ENCODE assay signal across 12 cellular contexts in genomic region chr17:38693700-38694329, GRCh38. TPM values are rescaled to one million over a fixed set of nuclear protein-coding genes. Genes with fewer than 3 reads are reported as not detected.
A peak's percentile ranks its signal among the peaks of the same experiment; 100 is the strongest.
DNase-seq lines count a peak whose midpoint lies in the region; ATAC-seq, FAIRE-seq and TF ChIP-seq lines count a peak whose summit lies in the region.
"Had no signal": no experiment of that assay in that cellular context is flagged by ENCODE, and none has a peak within 500 bp of the region (broad histone marks: within the 10 kb centered on the region; RNA-seq: fewer than 3 reads in every experiment).

No MANE protein-coding gene starts in this region.

- H3K9me3 Mint-ChIP-seq in WTC11 = no peaks in the 10 kb centered on the region

- H3K4me1 ChIP-seq in GM23248 (ENCODE audit: insufficient read depth) = peaks cover 9% of the 10 kb centered on the region; the same call in 1 of the 2 replicates
- H3K4me1 ChIP-seq in kidney (ENCODE audit: control insufficient read depth in 1 of 2, insufficient read depth in 1 of 2, low read depth in 1 of 2, low read length in 2 of 2) = peaks cover 4 to 9% of the 10 kb centered on the region in 2 donors
- no peaks in the 10 kb centered on the region for H3K4me1 ChIP-seq in small intestine (ENCODE audit: control insufficient read depth in 2 of 2, insufficient read depth in 1 of 2, low read depth in 1 of 2, low read length in 1 of 2)

- peak overlapping the region; percentile 78 for H2AFZ ChIP-seq in GM23248

- WGBS in GM23248 (ENCODE audit: low coverage in 1 of 2, low lambda C conversion rate in 2 of 2, missing lambda C conversion rate in 2 of 2), 2 experiments = 19 to 24% methylated on average over 12 of the region's 12 CpGs
- WGBS in small intestine, 3 donors = 27 to 49% (median 44%) methylated on average over 12 of the region's 12 CpGs

- no peaks in the 10 kb centered on the region for H3K79me2 ChIP-seq in GM23248 (ENCODE audit: insufficient read depth)

- no peaks in the 10 kb centered on the region for H3K27me3 ChIP-seq in GM23248 (replicated peaks; ENCODE audit: insufficient read depth)
- H3K27me3 ChIP-seq in small intestine (ENCODE audit: control insufficient read depth in 2 of 2, insufficient read depth in 2 of 2, low read length in 2 of 2) = no peaks in the 10 kb centered on the region

- no peaks in the 10 kb centered on the region for H3K36me3 Mint-ChIP-seq in WTC11

- POLR2A ChIA-PET in WTC11 (lab: Charles Lee) = no interaction called here

- H4K20me1 ChIP-seq in GM23248 (ENCODE audit: insufficient read depth) = no peaks in the 10 kb centered on the region

- H3K36me3 ChIP-seq in GM23248 (ENCODE audit: low read depth) (no peaks in the 10 kb centered on the region), kidney (ENCODE audit: control insufficient read depth in 1 of 2, insufficient read depth in 2 of 2, low read length in 2 of 2) (no peaks in the 10 kb centered on the region), small intestine (ENCODE audit: control insufficient read depth in 2 of 2, insufficient read depth in 2 of 2, low read length in 2 of 2) (no peaks in the 10 kb centered on the region)
- H3K36me3 ChIP-seq: neutrophil had no signal

- ATAC-seq in HG03432 (IDR thresholded peaks at IDR 0.05; ENCODE audit: unreplicated experiment) = no peak
- no peak for ATAC-seq in HG02678 (IDR thresholded peaks at IDR 0.05; ENCODE audit: unreplicated experiment)
- no peak for ATAC-seq in WTC11

- H3K4me1 Mint-ChIP-seq in WTC11 = peaks cover 9% of the 10 kb centered on the region

- H3K9ac ChIP-seq in GM23248 (no peak overlapping the region), kidney (ENCODE audit: low read length in 2 of 2) (no peak overlapping the region)

- H3K27me3 Mint-ChIP-seq in WTC11 (ENCODE audit: low read depth) = peaks cover 32% of the 10 kb centered on the region

- peak; percentile 53 for DNase-seq in GM23248
- DNase-seq in cardiac fibroblast (ENCODE audit: low read depth in 2 of 2) = peak; percentile 51 to 97
- DNase-seq in kidney = peak; percentile 96
- DNase-seq in small intestine = peak; percentile 23
- DNase-seq in HuH-7.5 (ENCODE audit: low spot score) = no peak
- DNase-seq in WTC11 (ENCODE audit: low spot score) = no peak
- DNase-seq: activated CD4-positive, alpha-beta T cell treated with anti-CD3 and anti-CD28 coated beads, Interleukin-2, amount 50 U/mL, for 1 hour; DMS79; effector CD4-positive, alpha-beta T cell had no signal

- intact Hi-C loops in kidney (cut with DNase I) = no loop called here

- no peaks in the 10 kb centered on the region for H3K9me3 ChIP-seq in GM23248 (ENCODE audit: low read depth)
- no peaks in the 10 kb centered on the region for H3K9me3 ChIP-seq in kidney (ENCODE audit: control insufficient read depth in 1 of 2, low read length in 2 of 2)
- no peaks in the 10 kb centered on the region for H3K9me3 ChIP-seq in small intestine (ENCODE audit: control insufficient read depth, low read depth)
- H3K9me3 ChIP-seq: neutrophil had no signal

- in situ Hi-C loops in GM23248 (cut with MboI) = no loop called here

- TF ChIP-seq CTCF in cardiac fibroblast (IDR thresholded peaks at IDR 0.05; ENCODE audit: low read depth, low read length) = no peak
- TF ChIP-seq CTCF in kidney (IDR thresholded peaks at IDR 0.05; ENCODE audit: borderline replicate concordance, extremely low read depth, insufficient read depth) = no peak
- TF ChIP-seq CTCF in WTC11 (IDR thresholded peaks at IDR 0.05) = no peak

- H3K27ac ChIP-seq in GM23248 (no peak overlapping the region), kidney (ENCODE audit: low read depth in 2 of 2, low read length in 2 of 2) (peak overlapping the region; percentile 60 to 63), small intestine (ENCODE audit: low read depth in 1 of 2, low read length in 1 of 2) (peak overlapping the region in 1 of 2 donors; percentile 42)
- H3K27ac ChIP-seq: neutrophil had no signal

- no peak overlapping the region for H3K4me3 Mint-ChIP-seq in WTC11

- H3K9me2 ChIP-seq in GM23248 (ENCODE audit: insufficient read depth) = no peaks in the 10 kb centered on the region

- FAIRE-seq in kidney (lab: Jason Lieb, UNC) (no peak), small intestine (lab: Jason Lieb, UNC) (no peak)

- no peak overlapping the region for H3K27ac Mint-ChIP-seq in WTC11

- no peaks in the 10 kb centered on the region for H3F3A ChIP-seq in GM23248 (ENCODE audit: insufficient read depth)

- no peak overlapping the region for H3K4me3 ChIP-seq in GM23248
- no peak overlapping the region for H3K4me3 ChIP-seq in cardiac fibroblast (replicated peaks in 1 of 2; ENCODE audit: low read depth in 2 of 2, low read length in 2 of 2)
- H3K4me3 ChIP-seq in kidney (ENCODE audit: low read length in 2 of 2) = no peak overlapping the region
- no peak overlapping the region for H3K4me3 ChIP-seq in small intestine (ENCODE audit: low read depth in 1 of 2, low read length in 2 of 2)

- H3K4me2 ChIP-seq in GM23248 (ENCODE audit: unreplicated experiment) = no peak overlapping the region

- CTCF ChIA-PET in WTC11 (lab: Charles Lee) = interaction anchor here (1.2 kb wide), 1 partner anchor 41 kb away, joined by 5 read pairs; no protein-coding TSS in a partner anchor

TF ChIP-seq in WTC11, 78 proteins besides CTCF, POLR2A, EP300 and RAD21:
- TF ChIP-seq FOXK1 (CRISPR knock-in tag; IDR thresholded peaks at IDR 0.05) (no peak), ETV6 (CRISPR knock-in tag; IDR thresholded peaks at IDR 0.05) (no peak), OVOL2 (CRISPR knock-in tag; IDR thresholded peaks at IDR 0.05; ENCODE audit: borderline replicate concordance) (no peak), MXD4 (CRISPR knock-in tag; IDR thresholded peaks at IDR 0.05; ENCODE audit: borderline replicate concordance) (no peak), ZNF532 (CRISPR knock-in tag; IDR thresholded peaks at IDR 0.05; ENCODE audit: borderline replicate concordance) (no peak)

RNA-seq across cellular contexts. Expression of gene MLLT6, which starts 11.3 kb away (rescaled TPM):
- 13.5 and 18.9 TPM in 2 replicates for total RNA-seq in GM23248 (2014; rRNA removed; shearing (Covaris generic))
- polyA plus RNA-seq in GM23248 (2016; fragmentation: Nextera tagmentation; extraction: Ambion mirVana) (2.4 and 3.1 TPM in 2 replicates), kidney (ENCODE audit: insufficient read depth, low read depth, low replicate concordance) (34.3 TPM), small intestine (10 to 100 TPM; 19.5 to 48.2 (median 30.0) TPM)
- total RNA-seq in kidney (199 TPM), WTC11 (2021) (34.4 to 48.0 TPM (median 36.6 TPM) in 3 replicates)

RNA-seq across cellular contexts. Expression of gene EPOP, which starts 19.1 kb away (rescaled TPM):
- total RNA-seq in GM23248 (2014; rRNA removed; shearing (Covaris generic)) = 2.9 and 4.3 TPM in 2 replicates
- 1.0 and 1.2 TPM in 2 replicates for polyA plus RNA-seq in GM23248 (2016; fragmentation: Nextera tagmentation; extraction: Ambion mirVana)
- total RNA-seq in kidney = 1.3 TPM
- polyA plus RNA-seq in kidney (ENCODE audit: insufficient read depth, low read depth, low replicate concordance) = 0.49 TPM
- 1 to 10 TPM in 1 of 3 donors, under 1 TPM in 1, not detected in 1; 0.22 to 1.3 TPM for polyA plus RNA-seq in small intestine
- 8.7 to 12.3 TPM (median 9.0 TPM) in 3 replicates for total RNA-seq in WTC11 (2021)

RNA-seq across cellular contexts. Expression of gene CISD3, which starts 36.3 kb away (rescaled TPM):
- 6.1 and 7.2 TPM in 2 replicates for total RNA-seq in GM23248 (2014; rRNA removed; shearing (Covaris generic))
- polyA plus RNA-seq in GM23248 (2016; fragmentation: Nextera tagmentation; extraction: Ambion mirVana) (44.6 and 49.9 TPM in 2 replicates), kidney (ENCODE audit: insufficient read depth, low read depth, low replicate concordance) (152 TPM), small intestine (100 to 1,000 TPM; 128 to 186 (median 135) TPM)
- total RNA-seq in kidney (37.7 TPM), WTC11 (2021) (12.1 to 15.7 TPM (median 15.6 TPM) in 3 replicates)

RNA-seq across cellular contexts. Expression of gene PCGF2, which starts 54.3 kb away (rescaled TPM):
- 3.5 and 3.8 TPM in 2 replicates for total RNA-seq in GM23248 (2014; rRNA removed; shearing (Covaris generic))
- polyA plus RNA-seq in GM23248 (2016; fragmentation: Nextera tagmentation; extraction: Ambion mirVana) (4.6 and 5.5 TPM in 2 replicates), kidney (ENCODE audit: insufficient read depth, low read depth, low replicate concordance) (111 TPM), small intestine (10 to 100 TPM in 2 of 3 donors, 1 to 10 TPM in 1; 7.6 to 30.2 (median 16.7) TPM)
- total RNA-seq in kidney (62.2 TPM), WTC11 (2021) (102 to 111 TPM (median 104 TPM) in 3 replicates)

RNA-seq across cellular contexts. Expression of gene PSMB3, which starts 58.7 kb away (rescaled TPM):
- total RNA-seq in GM23248 (2014; rRNA removed; shearing (Covaris generic)) = 149 and 227 TPM in 2 replicates
- polyA plus RNA-seq in GM23248 (2016; fragmentation: Nextera tagmentation; extraction: Ambion mirVana) = 308 and 310 TPM in 2 replicates
- 156 TPM for total RNA-seq in kidney
- 347 TPM for polyA plus RNA-seq in kidney (ENCODE audit: insufficient read depth, low read depth, low replicate concordance)
- 100 to 1,000 TPM; 243 to 310 (median 253) TPM for polyA plus RNA-seq in small intestine
- total RNA-seq in WTC11 (2021) = 266 to 273 TPM (median 266 TPM) in 3 replicates

Comparison
In these comparisons a context has a peak if more than half of its experiments do, and no peak if none do; other contexts are left out.
1. DNase-seq: peak in GM23248 (single experiment), cardiac fibroblast (2 of 2), kidney (single experiment) and small intestine (single experiment); none in HuH-7.5 (single experiment) and WTC11 (single experiment).